Comparison of ENCODE assay signal across 17 cellular contexts in genomic region chr15:59369597-59369996, GRCh38. TPM values are rescaled to one million over a fixed set of nuclear protein-coding genes. Genes with fewer than 3 reads are reported as not detected.
DNase-seq lines count a peak whose midpoint lies in the region; ATAC-seq and TF ChIP-seq lines count a peak whose summit lies in the region.
"Had no signal": no experiment of that assay in that cellular context is flagged by ENCODE, and none has a peak within 500 bp of the region (broad histone marks: within the 10 kb centered on the region; RNA-seq: fewer than 3 reads in every experiment).

No MANE protein-coding gene starts in this region.

- H3K27ac Mint-ChIP-seq in activated T-cell treated with anti-CD3 and anti-CD28 coated beads, Interleukin-2, amount 50 U/mL, for 24 hours, result no peak overlapping the region
- H3K27ac Mint-ChIP-seq: WTC11 had no signal

- peaks cover 25% of the 10 kb centered on the region for H3K4me1 Mint-ChIP-seq in activated T-cell treated with anti-CD3 and anti-CD28 coated beads, Interleukin-2, amount 50 U/mL, for 24 hours (ENCODE audit: low read depth)

- H3K27ac ChIP-seq in Panc1 (ENCODE audit: low read length), result 0 out of 2 replicates have a peak overlapping the region, but pooled peaks have one; percentile 13
- peak overlapping the region in 2 of 10 donors; percentile 10 to 52 for H3K27ac ChIP-seq in heart right ventricle
- H3K27ac ChIP-seq: adrenal gland, KMS-11, psoas muscle had no signal

- H3K4me3 ChIP-seq in Panc1 (ENCODE audit: low read depth in 2 of 2, low read length in 2 of 2), result peak overlapping the region in 1 of 2 experiments; percentile 91; a peak in 2 of 4 replicates
- peak overlapping the region in 3 of 10 donors; percentile 5 to 99 (median 6) for H3K4me3 ChIP-seq in heart right ventricle
- H3K4me3 ChIP-seq: adrenal gland, vagina had no signal

- WGBS in heart right ventricle, 2 donors, result 93 to 98% methylated on average over 2 of the region's 2 CpGs

- H3K27me3 ChIP-seq in Panc1 (ENCODE audit: control insufficient read depth, insufficient read depth, low read length) (no peaks in the 10 kb centered on the region), heart right ventricle (peaks cover 0 to 30% (median 0%) of the 10 kb centered on the region in 7 donors)
- H3K27me3 ChIP-seq: adrenal gland, vagina had no signal

- no TSS peak for BruUV-seq in Panc1 (replicated peaks; lab: Mats Ljungman, UMichigan)

- H3K9me3 ChIP-seq in Panc1 (ENCODE audit: control insufficient read depth, insufficient read depth, low read depth, low read length) (no peaks in the 10 kb centered on the region), heart right ventricle (no peaks in the 10 kb centered on the region)
- H3K9me3 ChIP-seq: adrenal gland, psoas muscle, vagina had no signal

- H3K9me3 Mint-ChIP-seq in activated T-cell treated with anti-CD3 and anti-CD28 coated beads, Interleukin-2, amount 50 U/mL, for 24 hours, result no peaks in the 10 kb centered on the region

- DNase-seq in CD1c-positive myeloid dendritic cell (ENCODE audit: extremely low spot score) (peak; percentile 56), Panc1 (ENCODE audit: low read depth, low spot score) (no peak), heart right ventricle (no peak), NCI-H524 treated with DMSO at 0.1 percent for 48 hours (lab: John Stamatoyannopoulos, UW) (no peak)
- no peak for DNase-seq in activated T-cell treated with anti-CD3 and anti-CD28 coated beads, Interleukin-2, amount 50 U/mL, for 24 hours
- DNase-seq: activated CD8-positive, alpha-beta memory T cell treated with anti-CD3 and anti-CD28 coated beads, Interleukin-2, amount 50 U/mL, for 48 hours; adrenal gland; DMS153; foreskin melanocyte; islet precursor cell; psoas muscle had no signal

- CTCF ChIA-PET in Panc1 (lab: Charles Lee), result no interaction called here

- H3K27me3 Mint-ChIP-seq in activated T-cell treated with anti-CD3 and anti-CD28 coated beads, Interleukin-2, amount 50 U/mL, for 24 hours, result peaks cover 55% of the 10 kb centered on the region

- ATAC-seq in GM18868 (IDR thresholded peaks at IDR 0.05; ENCODE audit: unreplicated experiment) (peak; percentile 43), Panc1 (no peak), esophagus mucosa (peak; percentile 1), heart right ventricle (no peak), GM18519 (IDR thresholded peaks at IDR 0.05; ENCODE audit: low FRiP score, unreplicated experiment) (no peak)
- ATAC-seq: psoas muscle, WTC11 had no signal

- intact Hi-C loops in Panc1 (cut with micrococcal nuclease; ENCODE audit: unreplicated experiment) (no loop called here), heart right ventricle (cut with DNase I) (no loop called here)

- H3K36me3 ChIP-seq in Panc1 (ENCODE audit: control insufficient read depth, insufficient read depth, low read length) (peaks cover 3% of the 10 kb centered on the region; the same call in 1 of the 2 replicates), heart right ventricle (no peaks in the 10 kb centered on the region)
- H3K36me3 ChIP-seq: adrenal gland, vagina had no signal

- TF ChIP-seq CTCF in Panc1 (IDR thresholded peaks at IDR 0.05), result no peak
- no peak for TF ChIP-seq CTCF in heart right ventricle (IDR thresholded peaks at IDR 0.05)

- peaks cover 32% of the 10 kb centered on the region for H3K4me1 ChIP-seq in Panc1 (ENCODE audit: control insufficient read depth, insufficient read depth, low read length)
- peaks cover 0 to 63% (median 19%) of the 10 kb centered on the region in 9 donors for H3K4me1 ChIP-seq in heart right ventricle

- in situ Hi-C loops in Panc1 (cut with HindIII; ENCODE audit: low pct_unique_long_range_greater_than_20kb, low sequenced_read_pairs), result no loop called here

- H3K4me3 Mint-ChIP-seq in activated T-cell treated with anti-CD3 and anti-CD28 coated beads, Interleukin-2, amount 50 U/mL, for 24 hours, result no peak overlapping the region

- H3K36me3 Mint-ChIP-seq in activated T-cell treated with anti-CD3 and anti-CD28 coated beads, Interleukin-2, amount 50 U/mL, for 24 hours (ENCODE audit: low read depth), result peaks cover 2% of the 10 kb centered on the region
- H3K36me3 Mint-ChIP-seq: WTC11 had no signal

- POLR2A ChIA-PET in Panc1 (lab: Charles Lee), result interaction anchor here (1.6 kb wide), 1 partner anchor 86 kb away, joined by 5 read pairs; no protein-coding TSS in a partner anchor

RNA-seq across cellular contexts. Expression of gene MYO1E, which starts 3.1 kb away (rescaled TPM):
- 161 TPM for total RNA-seq in Panc1 (2021; ENCODE audit: unreplicated experiment)
- polyA plus RNA-seq in Panc1 (2012; ENCODE audit: insufficient read length), result 113 TPM
- 117 TPM for total RNA-seq in esophagus mucosa
- total RNA-seq in heart right ventricle, result 10 to 100 TPM; 20.6 to 75.3 (median 28.4) TPM
- polyA plus RNA-seq in heart right ventricle, result 10 to 100 TPM in 1 of 2 donors, 1 to 10 TPM in 1; 9.3 to 16.5 TPM

Comparison
In these comparisons a context has a peak if more than half of its experiments do, and no peak if none do; other contexts are left out.
1. ATAC-seq: peak in GM18868 (single experiment) and esophagus mucosa (single experiment); none in Panc1 (single experiment), heart right ventricle (0 of 8) and GM18519 (single experiment).